ENCODE assay signal across 30 cellular contexts in the genomic region with DNA sequence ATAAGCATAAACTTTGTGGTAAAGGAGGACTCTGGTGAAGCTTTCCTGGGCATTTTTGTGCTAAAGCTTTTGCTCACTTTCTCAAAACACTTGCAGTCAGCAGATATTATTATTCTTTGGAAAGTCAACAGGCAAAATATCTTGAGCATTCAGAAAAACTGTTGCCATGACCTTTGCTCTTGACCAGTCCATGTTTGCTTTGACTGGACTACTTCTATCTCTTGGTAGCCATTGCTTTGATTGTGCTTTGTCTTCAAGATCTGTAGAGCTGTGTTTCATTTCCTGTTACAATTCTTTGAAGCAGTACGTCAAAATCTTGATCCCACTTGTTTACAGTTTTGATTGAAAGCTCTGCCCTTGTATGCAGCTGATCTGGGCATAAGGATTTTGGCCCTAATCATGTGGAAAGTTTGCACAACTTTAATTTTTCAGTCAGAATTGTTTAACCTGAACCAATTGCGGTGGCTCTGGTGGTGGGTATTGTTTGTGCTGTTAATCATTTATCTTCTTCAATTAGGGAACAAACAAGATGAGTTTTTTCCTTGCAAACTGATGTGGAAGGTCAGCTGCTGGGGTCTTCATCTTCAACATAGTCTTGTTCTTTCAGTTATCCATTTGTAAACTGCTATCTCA.
"Had no signal": no experiment of that assay in that cellular context is flagged by ENCODE, and none has a peak within 500 bp of the region (broad histone marks: within the 10 kb centered on the region; RNA-seq: fewer than 3 reads in every experiment).

No MANE protein-coding gene starts in this region.

- H3K27me3 ChIP-seq: adrenal gland, breast epithelium, dorsolateral prefrontal cortex, esophagus muscularis mucosa, foreskin keratinocyte, gastrocnemius medialis, heart left ventricle had no signal

- H3K27ac ChIP-seq: adrenal gland, breast epithelium, coronary artery, dorsolateral prefrontal cortex, esophagus muscularis mucosa, gastrocnemius medialis, heart left ventricle had no signal

- H3K9me3 ChIP-seq: gastrocnemius medialis had no signal

- H3K27me3 Mint-ChIP-seq: activated CD4-positive, alpha-beta memory T cell treated with anti-CD3 and anti-CD28 coated beads for 36 hours; activated CD4-positive, alpha-beta T cell treated with anti-CD3 and anti-CD28 coated beads for 36 hours; activated CD4-positive, alpha-beta T cell treated with anti-CD3 and anti-CD28 coated beads, Interleukin-2, amount 10 ng/mL, durations not matched to agents 24 days and 14 days; activated CD8-positive, alpha-beta memory T cell treated with anti-CD3 and anti-CD28 coated beads, Interleukin-2, amount 10 ng/mL, durations not matched to agents 7 days and 5 days; activated naive CD8-positive, alpha-beta T cell; brain; central memory CD8-positive, alpha-beta T cell; dendritic cell treated with granulocyte-macrophage colony-stimulating factor and Interleukin-4, amounts not matched to agents 40 ng/mL and 50 ng/mL, for 4 days had no signal

- DNase-seq: activated CD4-positive, alpha-beta memory T cell treated with anti-CD3 and anti-CD28 coated beads for 36 hours; activated CD4-positive, alpha-beta T cell treated with anti-CD3 and anti-CD28 coated beads for 36 hours; activated CD4-positive, alpha-beta T cell treated with anti-CD3 and anti-CD28 coated beads, Interleukin-2, amount 10 ng/mL, durations not matched to agents 24 days and 14 days; activated CD4-positive, CD25-positive, alpha-beta regulatory T cell; activated CD4-positive, CD25-positive, alpha-beta regulatory T cell treated with anti-CD3 and anti-CD28 coated beads, Interleukin-2, amount 50 U/mL, for 72 hours; activated CD8-positive, alpha-beta memory T cell treated with anti-CD3 and anti-CD28 coated beads, Interleukin-2, amount 10 ng/mL, durations not matched to agents 7 days and 5 days; activated CD8-positive, alpha-beta memory T cell treated with anti-CD3 and anti-CD28 coated beads, Interleukin-2, amount 50 U/mL, for 4 hours; activated CD8-positive, alpha-beta T cell treated with anti-CD3 and anti-CD28 coated beads, Interleukin-2, amount 10 ng/mL, durations not matched to agents 7 days and 5 days; activated effector memory CD4-positive, alpha-beta T cell treated with anti-CD3 and anti-CD28 coated beads, Interleukin-2, amount 50 U/mL, for 16 hours; activated naive CD4-positive, alpha-beta T cell treated with anti-CD3 and anti-CD28 coated beads for 36 hours; activated T-cell treated with anti-CD3 and anti-CD28 coated beads, Interleukin-2, amount 50 U/mL, for 1 hour; activated T-cell treated with anti-CD3 and anti-CD28 coated beads, Interleukin-2, amount 50 U/mL, for 48 hours; adrenal gland; amygdala; aorta; dorsolateral prefrontal cortex; effector memory CD4-positive, alpha-beta T cell; foreskin keratinocyte; gastrocnemius medialis; glutamatergic neuron; heart left ventricle had no signal

- H3K36me3 ChIP-seq: adrenal gland, breast epithelium, gastrocnemius medialis had no signal

- H3K4me1 Mint-ChIP-seq: activated CD4-positive, alpha-beta T cell treated with anti-CD3 and anti-CD28 coated beads for 36 hours; brain had no signal

- H3K4me3 Mint-ChIP-seq: activated CD4-positive, alpha-beta memory T cell treated with anti-CD3 and anti-CD28 coated beads for 36 hours; activated CD4-positive, alpha-beta T cell treated with anti-CD3 and anti-CD28 coated beads for 36 hours; activated CD4-positive, alpha-beta T cell treated with anti-CD3 and anti-CD28 coated beads, Interleukin-2, amount 10 ng/mL, durations not matched to agents 24 days and 14 days; activated CD8-positive, alpha-beta memory T cell treated with anti-CD3 and anti-CD28 coated beads, Interleukin-2, amount 10 ng/mL, durations not matched to agents 7 days and 5 days; activated CD8-positive, alpha-beta T cell treated with anti-CD3 and anti-CD28 coated beads, Interleukin-2, amount 10 ng/mL, durations not matched to agents 7 days and 5 days; activated naive CD4-positive, alpha-beta T cell treated with anti-CD3 and anti-CD28 coated beads for 36 hours; activated naive CD8-positive, alpha-beta T cell; activated T-helper 1 cell treated with anti-CD3 and anti-CD28 coated beads, Interleukin-12 subunit alpha, Interleukin-12 subunit beta, Interleukin-2, Interleukin-4 antibody, amounts not matched to agents 30 ng/mL and 10 ng/mL and 1 ng/mL, durations not matched to agents 14 hours and 24 hours and 36 hours; brain; central memory CD8-positive, alpha-beta T cell; dendritic cell treated with granulocyte-macrophage colony-stimulating factor and Interleukin-4, amounts not matched to agents 40 ng/mL and 50 ng/mL, for 4 days had no signal

- ATAC-seq: activated CD4-positive, alpha-beta T cell treated with anti-CD3 and anti-CD28 coated beads for 36 hours; activated CD8-positive, alpha-beta memory T cell treated with anti-CD3 and anti-CD28 coated beads, Interleukin-2, amount 10 ng/mL, durations not matched to agents 7 days and 5 days; activated CD8-positive, alpha-beta T cell treated with anti-CD3 and anti-CD28 coated beads, Interleukin-2, amount 10 ng/mL, durations not matched to agents 7 days and 5 days; foreskin keratinocyte; gastrocnemius medialis; heart left ventricle had no signal

- H3K4me3 ChIP-seq: adrenal gland, breast epithelium, coronary artery, dorsolateral prefrontal cortex, esophagus muscularis mucosa, gastrocnemius medialis, heart left ventricle had no signal

- H3K27ac Mint-ChIP-seq: activated CD4-positive, alpha-beta memory T cell treated with anti-CD3 and anti-CD28 coated beads for 36 hours; activated CD4-positive, alpha-beta T cell treated with anti-CD3 and anti-CD28 coated beads for 36 hours; activated CD4-positive, alpha-beta T cell treated with anti-CD3 and anti-CD28 coated beads, Interleukin-2, amount 10 ng/mL, durations not matched to agents 24 days and 14 days; activated CD8-positive, alpha-beta memory T cell treated with anti-CD3 and anti-CD28 coated beads, Interleukin-2, amount 10 ng/mL, durations not matched to agents 7 days and 5 days; activated CD8-positive, alpha-beta T cell treated with anti-CD3 and anti-CD28 coated beads, Interleukin-2, amount 10 ng/mL, durations not matched to agents 7 days and 5 days; activated naive CD8-positive, alpha-beta T cell; activated T-helper 1 cell treated with anti-CD3 and anti-CD28 coated beads, Interleukin-12 subunit alpha, Interleukin-12 subunit beta, Interleukin-2, Interleukin-4 antibody, amounts not matched to agents 30 ng/mL and 10 ng/mL and 1 ng/mL, durations not matched to agents 14 hours and 24 hours and 36 hours; activated T-helper 2 cell treated with anti-CD3 and anti-CD28 coated beads, Interferon-gamma antibody, Interleukin-2, Interleukin-4, amounts not matched to agents 10 μg/mL and 5 μg/mL and 100 μg/mL, durations not matched to agents 14 hours and 24 hours and 36 hours; brain; dendritic cell treated with granulocyte-macrophage colony-stimulating factor and Interleukin-4, amounts not matched to agents 40 ng/mL and 50 ng/mL, for 4 days had no signal

- H3K4me1 ChIP-seq: adrenal gland, breast epithelium, esophagus muscularis mucosa, gastrocnemius medialis, heart left ventricle had no signal
